In the genomic region with DNA sequence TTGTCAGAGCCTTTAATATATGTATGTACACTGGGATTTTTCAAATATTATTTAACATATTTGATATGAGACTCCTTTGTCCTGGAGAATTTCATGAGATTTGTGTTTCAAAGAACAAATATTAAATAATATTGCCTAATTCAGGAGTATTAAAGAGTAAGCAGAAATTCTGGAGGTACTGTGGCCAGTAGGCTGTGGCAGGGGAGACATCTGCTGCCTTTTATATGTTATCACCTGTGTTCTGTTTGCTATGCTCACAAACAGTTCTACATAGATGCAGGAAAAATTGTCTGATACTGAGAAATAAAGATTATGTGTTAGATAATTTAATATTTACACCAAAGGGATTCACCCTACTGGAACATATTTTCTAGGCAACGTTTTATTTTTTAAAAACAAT, we compare ENCODE assay signal across 23 cellular contexts.
DNase-seq lines count a peak whose midpoint lies in the region; FAIRE-seq and TF ChIP-seq lines count a peak whose summit lies in the region.
"Had no signal": no experiment of that assay in that cellular context is flagged by ENCODE, and none has a peak within 500 bp of the region (broad histone marks: within the 10 kb centered on the region; RNA-seq: fewer than 3 reads in every experiment).

No MANE protein-coding gene starts in this region.

- TF ChIP-seq CTCF in C4-2B (conservative IDR thresholded peaks at IDR 0.05), result 0 out of 2 replicates have a peak, but pooled peaks have one; percentile 2
- TF ChIP-seq CTCF in LNCAP (IDR thresholded peaks at IDR 0.05), result 0 out of 2 replicates have a peak, but pooled peaks have one; percentile 12

- peak; percentile 56 for FAIRE-seq in islet of Langerhans (lab: Jason Lieb, UNC)
- FAIRE-seq: A549, GM12891, GM18507, H54 had no signal

- no peak overlapping the region for H3K27ac ChIP-seq in C4-2B
- H3K27ac ChIP-seq: A549 had no signal

- peak; percentile 3 for DNase-seq in NCI-H146 (lab: John Stamatoyannopoulos, UW)
- DNase-seq in NCI-H146 treated with DMSO at 0.1 percent for 48 hours (lab: John Stamatoyannopoulos, UW; ENCODE audit: unreplicated experiment), result no peak
- no peak for DNase-seq in NCI-H748 treated with DMSO at 0.1 percent for 48 hours (lab: John Stamatoyannopoulos, UW)
- no peak for DNase-seq in AG08396 (ENCODE audit: low spot score)
- DNase-seq in NK-92 treated with Interleukin-12 subunit alpha and Interleukin-12 subunit beta, amount 100 ng/mL, for 24 hours (lab: John Stamatoyannopoulos, UW), result no peak
- DNase-seq: 8988T; ACHN; C1 segment of cervical spinal cord; Caco-2; CD4-positive, CD25-positive, alpha-beta regulatory T cell; CD8-positive, alpha-beta T cell; DMS153; DMS79 treated with DMSO at 0.1 percent for 48 hours; GF-D8; GOT3; HFFc6 had no signal
